Comparison of ENCODE assay signal across 19 cellular contexts in the genomic region with DNA sequence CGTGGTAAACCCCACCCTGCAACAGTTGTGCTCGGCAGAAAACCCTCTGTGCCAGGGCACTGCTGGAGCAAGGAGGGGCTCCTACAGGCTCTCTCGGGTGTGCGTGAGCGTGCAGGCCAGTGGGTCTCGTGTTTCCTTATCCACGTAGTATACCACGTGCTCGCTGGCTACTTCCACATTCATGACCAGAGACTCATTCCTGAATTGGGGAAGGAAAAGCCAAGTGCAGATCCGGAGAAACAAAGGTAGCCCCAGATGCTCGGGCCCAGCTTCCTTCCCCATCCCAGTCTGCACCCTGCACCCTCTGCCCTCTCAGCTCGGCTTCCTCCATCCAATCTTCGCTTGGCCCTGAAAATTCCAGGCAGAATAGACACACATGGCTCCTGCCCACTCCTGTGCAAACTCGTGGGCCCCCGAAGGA. TPM values are rescaled to one million over a fixed set of nuclear protein-coding genes. Genes with fewer than 3 reads are reported as not detected.
A peak's percentile ranks its signal among the peaks of the same experiment; 100 is the strongest.
DNase-seq lines count a peak whose midpoint lies in the region; ATAC-seq and TF ChIP-seq lines count a peak whose summit lies in the region.
"Had no signal": no experiment of that assay in that cellular context is flagged by ENCODE, and none has a peak within 500 bp of the region (broad histone marks: within the 10 kb centered on the region; RNA-seq: fewer than 3 reads in every experiment).

No MANE protein-coding gene starts in this region.

- H3K4me1 ChIP-seq in upper lobe of left lung = no peaks in the 10 kb centered on the region
- peaks cover 2% of the 10 kb centered on the region for H3K4me1 ChIP-seq in BE2C
- H3K4me1 ChIP-seq: A549, thyroid gland had no signal

- H3K9me3 Mint-ChIP-seq in activated T-cell treated with anti-CD3 and anti-CD28 coated beads, Interleukin-2, amount 50 U/mL, for 72 hours = peaks cover 0 to 5% of the 10 kb centered on the region in 2 donors

- ATAC-seq in activated T-cell treated with anti-CD3 and anti-CD28 coated beads, Interleukin-2, amount 50 U/mL, for 72 hours (replicated peaks in 1 of 2) = no peak
- peak; percentile 61 to 63 for ATAC-seq in upper lobe of left lung (ENCODE audit: low FRiP score in 2 of 2)
- ATAC-seq: A549, Panc1, T-cell had no signal

- intact Hi-C loops in lower leg skin (cut with DNase I; ENCODE audit: low total_unique reads) = no loop called here

- peak; percentile 10 for DNase-seq in activated T-cell treated with anti-CD3 and anti-CD28 coated beads, Interleukin-2, amount 50 U/mL, for 1 hour
- DNase-seq in activated T-cell treated with anti-CD3 and anti-CD28 coated beads, Interleukin-2, amount 50 U/mL, for 72 hours = no peak
- DNase-seq in ecto neural progenitor cell (ENCODE audit: low spot score) = peak; percentile 29
- DNase-seq in lower leg skin (ENCODE audit: low spot score in 2 of 2) = peak; percentile 53 to 89
- no peak for DNase-seq in upper lobe of left lung
- no peak for DNase-seq in medulla oblongata (ENCODE audit: extremely low spot score)
- DNase-seq in SHP77 (lab: John Stamatoyannopoulos, UW) = no peak
- no peak for DNase-seq in BE2C
- DNase-seq: CD4-positive, alpha-beta memory T cell; endodermal cell; MM.1S; NCI-H748 treated with DMSO at 0.1 percent for 48 hours; stimulated activated CD4-positive, alpha-beta T cell treated with anti-CD3 and anti-CD28 coated beads, Interleukin-4, amount 100 ng/mL, for 24 hours; thyroid gland had no signal

- TF ChIP-seq EP300 in upper lobe of left lung (IDR thresholded peaks at IDR 0.05) = no peak

- TF ChIP-seq CTCF in lower leg skin (IDR thresholded peaks at IDR 0.05) = no peak
- TF ChIP-seq CTCF in upper lobe of left lung (IDR thresholded peaks at IDR 0.05) = no peak
- TF ChIP-seq CTCF in BE2C (IDR thresholded peaks at IDR 0.05; ENCODE audit: low read depth, low read length) = no peak

- no peaks in the 10 kb centered on the region for H3K27me3 ChIP-seq in upper lobe of left lung
- H3K27me3 ChIP-seq in BE2C = no peaks in the 10 kb centered on the region; the same call in 1 of the 2 replicates
- H3K27me3 ChIP-seq: cardiac muscle cell, thyroid gland had no signal

- no peak overlapping the region for H3K4me3 Mint-ChIP-seq in activated T-cell treated with anti-CD3 and anti-CD28 coated beads, Interleukin-2, amount 50 U/mL, for 72 hours
- H3K4me3 Mint-ChIP-seq: activated naive CD8-positive, alpha-beta T cell; CD4-positive, alpha-beta memory T cell; endodermal cell; T-cell had no signal

- TF ChIP-seq POLR2A in lower leg skin (IDR thresholded peaks at IDR 0.05) (no peak), upper lobe of left lung (IDR thresholded peaks at IDR 0.05) (no peak)

- H3K27ac Mint-ChIP-seq in activated T-cell treated with anti-CD3 and anti-CD28 coated beads, Interleukin-2, amount 50 U/mL, for 72 hours = no peak overlapping the region
- H3K27ac Mint-ChIP-seq: activated naive CD8-positive, alpha-beta T cell; CD4-positive, alpha-beta memory T cell; endodermal cell; T-cell had no signal

- WGBS in lower leg skin, 2 donors = 62 to 68% methylated on average over 15 of the region's 15 CpGs
- WGBS in upper lobe of left lung, 2 donors = 61 to 64% methylated on average over 15 of the region's 15 CpGs

- H3K4me3 ChIP-seq in lower leg skin (ENCODE audit: low read depth, poor library complexity, severe bottlenecking) = no peak overlapping the region
- no peak overlapping the region for H3K4me3 ChIP-seq in upper lobe of left lung
- H3K4me3 ChIP-seq in BE2C (ENCODE audit: low read depth, low read length) = no peak overlapping the region
- H3K4me3 ChIP-seq: A549, cardiac muscle cell, thyroid gland had no signal

- H3K36me3 Mint-ChIP-seq in activated T-cell treated with anti-CD3 and anti-CD28 coated beads, Interleukin-2, amount 50 U/mL, for 72 hours (ENCODE audit: insufficient read depth in 2 of 2) = no peaks in the 10 kb centered on the region
- H3K36me3 Mint-ChIP-seq: CD4-positive, alpha-beta memory T cell had no signal

- H3K36me3 ChIP-seq in upper lobe of left lung (no peaks in the 10 kb centered on the region), BE2C (no peaks in the 10 kb centered on the region)
- H3K36me3 ChIP-seq: cardiac muscle cell, thyroid gland had no signal

- H3K9me3 ChIP-seq in upper lobe of left lung (no peaks in the 10 kb centered on the region), BE2C (no peaks in the 10 kb centered on the region)
- H3K9me3 ChIP-seq: A549, thyroid gland had no signal

- H3K27ac ChIP-seq in upper lobe of left lung = no peak overlapping the region
- H3K27ac ChIP-seq: A549, cardiac muscle cell, thyroid gland had no signal

- peaks cover 42% of the 10 kb centered on the region for H3K27me3 Mint-ChIP-seq in activated T-cell treated with anti-CD3 and anti-CD28 coated beads, Interleukin-2, amount 50 U/mL, for 72 hours (ENCODE audit: low read depth)

- no peaks in the 10 kb centered on the region for H3K4me1 Mint-ChIP-seq in activated T-cell treated with anti-CD3 and anti-CD28 coated beads, Interleukin-2, amount 50 U/mL, for 72 hours (ENCODE audit: low read depth)
- H3K4me1 Mint-ChIP-seq: CD4-positive, alpha-beta memory T cell; endodermal cell; T-cell had no signal

RNA-seq across cellular contexts. Expression of gene NPEPL1, which starts 29.4 kb away (rescaled TPM):
- 10 to 100 TPM; 25.7 to 29.0 TPM for total RNA-seq in activated T-cell treated with anti-CD3 and anti-CD28 coated beads, Interleukin-2, amount 50 U/mL, for 72 hours
- 10 to 100 TPM; 21.7 to 37.9 (median 29.7) TPM for total RNA-seq in lower leg skin
- 100 to 1,000 TPM in 1 of 6 donors, 10 to 100 TPM in 5; 19.4 to 198 (median 50.9) TPM for total RNA-seq in upper lobe of left lung
- 0.82 TPM for polyA plus RNA-seq in BE2C (2012; ENCODE audit: insufficient read depth, insufficient read length, low read depth)

Comparison
In these comparisons a context has a peak if more than half of its experiments do, and no peak if none do; other contexts are left out.
1. DNase-seq: peak in activated T-cell treated with anti-CD3 and anti-CD28 coated beads, Interleukin-2, amount 50 U/mL, for 1 hour (single experiment), ecto neural progenitor cell (single experiment) and lower leg skin (2 of 2); none in activated T-cell treated with anti-CD3 and anti-CD28 coated beads, Interleukin-2, amount 50 U/mL, for 72 hours (0 of 2), upper lobe of left lung (0 of 2), medulla oblongata (single experiment), SHP77 (0 of 2) and BE2C (single experiment).
2. ATAC-seq: peak in upper lobe of left lung (2 of 2); none in activated T-cell treated with anti-CD3 and anti-CD28 coated beads, Interleukin-2, amount 50 U/mL, for 72 hours (0 of 2).